8 cellular contexts compared by ENCODE assay signal in genomic region chr12:6853626-6854025, GRCh38. TPM values are rescaled to one million over a fixed set of nuclear protein-coding genes. Genes with fewer than 3 reads are reported as not detected.
DNase-seq lines count a peak whose midpoint lies in the region; ATAC-seq and TF ChIP-seq lines count a peak whose summit lies in the region.

No MANE protein-coding gene starts in this region.

- no peak overlapping the region for H2AK9ac ChIP-seq in IMR-90 (replicated peaks; ENCODE audit: low read depth, low read length, poor library complexity)

- H3K27me3 Mint-ChIP-seq in naive B cell = no peaks in the 10 kb centered on the region

- H2AFZ ChIP-seq in ACC112 (ENCODE audit: low read length, unreplicated experiment) (no peak overlapping the region), IMR-90 (replicated peaks; ENCODE audit: low read length, poor library complexity) (no peak overlapping the region)

- ATAC-seq in IMR-90 (ENCODE audit: low read depth) (no peak), naive B cell (ENCODE audit: low read depth in 2 of 2) (no peak)

- no peak overlapping the region for H3K18ac ChIP-seq in IMR-90 (ENCODE audit: low read depth, low read length)

- H4K5ac ChIP-seq in IMR-90 (ENCODE audit: low read depth, low read length) = no peak overlapping the region

- no peak overlapping the region for H4K91ac ChIP-seq in IMR-90 (ENCODE audit: insufficient read depth, low read depth, low read length)

- peaks cover 44% of the 10 kb centered on the region for H3K79me2 ChIP-seq in ACC112 (ENCODE audit: control insufficient read depth, insufficient read depth, low read length, unreplicated experiment)

- H3K4me3 Mint-ChIP-seq in naive B cell = peak overlapping the region in 6 of 8 donors; percentile 23 to 99 (median 62)

- TF ChIP-seq RAD21 in IMR-90 (IDR thresholded peaks at IDR 0.05; ENCODE audit: low read length) = no peak

- POLR2A ChIA-PET in IMR-90 (lab: Charles Lee; ENCODE audit: unreplicated experiment) = interaction anchor here (1.2 to 1.3 kb wide), 2 partner anchors 9 to 24 kb away, joined by 3 read pairs; no protein-coding TSS in a partner anchor

- CTCF ChIA-PET in IMR-90 (lab: Yijun Ruan, JAX) = interaction anchor here (1.0 to 3.3 kb wide), 3 partner anchors 12 to 100 kb away, joined by 3 to 10 read pairs (median 3); partner anchors contain the start of gene SPSB2

- no peak for TF ChIP-seq CTCF in IMR-90 (conservative IDR thresholded peaks at IDR 0.05; ENCODE audit: low read depth, low read length)
- no peak for TF ChIP-seq CTCF in astrocyte of the spinal cord (IDR thresholded peaks at IDR 0.05; ENCODE audit: low read depth, low read length)

- H3K14ac ChIP-seq in IMR-90 (replicated peaks; ENCODE audit: low read depth, low read length) = no peak overlapping the region

- no TSS peak for BruUV-seq in IMR-90 (replicated peaks; lab: Mats Ljungman, UMichigan)

- H3K4ac ChIP-seq in IMR-90 (ENCODE audit: low read depth, low read length) = 0 out of 2 replicates have a peak overlapping the region, but pooled peaks have one; percentile 85

- peaks cover 15% of the 10 kb centered on the region for H4K20me1 ChIP-seq in IMR-90 (ENCODE audit: insufficient read depth, low read length)

- H3K79me1 ChIP-seq in IMR-90 (ENCODE audit: low read depth in 1 of 2, low read length in 2 of 2) = peaks cover 20 to 49% of the 10 kb centered on the region in 2 experiments

- no peaks in the 10 kb centered on the region for H3K27me3 ChIP-seq in ACC112 (ENCODE audit: insufficient read depth, low read length)
- no peaks in the 10 kb centered on the region for H3K27me3 ChIP-seq in IMR-90 (ENCODE audit: control insufficient read depth, insufficient read depth, low read length)

- WGBS in IMR-90 (ENCODE audit: extremely low coverage in 2 of 2, insufficient read length in 1 of 2), 2 experiments = no CpG with 5 or more reads among the region's 1 CpG

- H3K27ac Mint-ChIP-seq in naive B cell = peak overlapping the region in 2 of 6 donors; percentile 34 to 89

- H2BK20ac ChIP-seq in IMR-90 (ENCODE audit: low read depth, low read length) = no peak overlapping the region

- H3K4me2 ChIP-seq in IMR-90 (ENCODE audit: low read depth, low read length) = no peak overlapping the region

- no peak for DNase-seq in IMR-90
- DNase-seq in astrocyte of the spinal cord (ENCODE audit: low read depth, low spot score) = no peak
- no peak for DNase-seq in naive B cell
- no peak for DNase-seq in NK-92 treated with Interleukin-12 subunit alpha and Interleukin-12 subunit beta, amount 100 ng/mL, for 24 hours (lab: John Stamatoyannopoulos, UW)
- DNase-seq in NCI-H82 treated with DMSO at 0.1 percent for 48 hours (lab: John Stamatoyannopoulos, UW; ENCODE audit: unreplicated experiment) = no peak
- DNase-seq in Kasumi-1 (lab: John Stamatoyannopoulos, UW) = no peak
- DNase-seq in cerebellar nuclear complex (lab: John Stamatoyannopoulos, UW) = no peak

- H3K36me3 ChIP-seq in ACC112 (ENCODE audit: insufficient read depth, low read length) = peaks cover 17% of the 10 kb centered on the region
- peaks cover 38% of the 10 kb centered on the region for H3K36me3 ChIP-seq in IMR-90 (ENCODE audit: control insufficient read depth, insufficient read depth, low read length)

- peaks cover 22 to 36% (median 33%) of the 10 kb centered on the region in 3 donors for H3K4me1 Mint-ChIP-seq in naive B cell

- H3K56ac ChIP-seq in IMR-90 (ENCODE audit: extremely low read depth, insufficient read depth, low read length) = no peak overlapping the region

- no peak overlapping the region for H2BK120ac ChIP-seq in IMR-90 (ENCODE audit: low read depth, low read length)

- peaks cover 22% of the 10 kb centered on the region for H3K4me1 ChIP-seq in ACC112 (ENCODE audit: control insufficient read depth, insufficient read depth, low read length, unreplicated experiment)
- peaks cover 5% of the 10 kb centered on the region for H3K4me1 ChIP-seq in IMR-90 (ENCODE audit: control insufficient read depth, insufficient read depth, low read length)

- H3K9me1 ChIP-seq in IMR-90 (ENCODE audit: insufficient read depth, low read length) = no peaks in the 10 kb centered on the region

- TF ChIP-seq POLR2A in IMR-90 (IDR thresholded peaks at IDR 0.05; ENCODE audit: low read depth, low read length) = no peak

- H3K9me3 Mint-ChIP-seq in naive B cell = no peaks in the 10 kb centered on the region

- H3K27ac ChIP-seq in ACC112 (ENCODE audit: low read depth, low read length) = peak overlapping the region; percentile 83
- no peak overlapping the region for H3K27ac ChIP-seq in IMR-90 (ENCODE audit: insufficient read depth, low read length)

- peak overlapping the region; percentile 86 for H3K4me3 ChIP-seq in ACC112 (ENCODE audit: low read depth, low read length)
- H3K4me3 ChIP-seq in IMR-90 (ENCODE audit: insufficient read depth, low read depth, low read length) = no peak overlapping the region
- H3K4me3 ChIP-seq in astrocyte of the spinal cord (ENCODE audit: low read depth, low read length) = peak overlapping the region; percentile 83

- peak overlapping the region; percentile 90 for H2BK5ac ChIP-seq in IMR-90 (ENCODE audit: low read depth, low read length, poor library complexity, severe bottlenecking)

- H2BK15ac ChIP-seq in IMR-90 (ENCODE audit: low read depth, low read length) = no peak overlapping the region

- peak overlapping the region in 1 of 2 experiments; percentile 17; a peak in 2 of 4 replicates for H4K8ac ChIP-seq in IMR-90 (ENCODE audit: low read depth in 2 of 2, low read length in 2 of 2)

- in situ Hi-C loops in IMR-90 (cut with MboI; ENCODE audit: low sequenced_read_pairs) (no loop called here), astrocyte of the spinal cord (cut with HindIII; ENCODE audit: low sequenced_read_pairs) (no loop called here)

- no peak overlapping the region for H2AK5ac ChIP-seq in IMR-90 (ENCODE audit: low read depth, low read length)

- dilution Hi-C loops in IMR-90 (cut with HindIII; ENCODE audit: low sequenced_read_pairs, unreplicated experiment) = no loop called here

- H3K23ac ChIP-seq in IMR-90 (ENCODE audit: low read depth, low read length) = peak overlapping the region; percentile 53; the same call in 1 of the 2 replicates

- H3K9me3 ChIP-seq in IMR-90 (ENCODE audit: control insufficient read depth, insufficient read depth, low read length) = no peaks in the 10 kb centered on the region

- peaks cover 11 to 23% of the 10 kb centered on the region in 2 donors for H3K36me3 Mint-ChIP-seq in naive B cell

- intact Hi-C loops in IMR-90 (cut with micrococcal nuclease) = loop anchor here (2.0 kb wide), 1 partner anchor 15 kb away; no protein-coding TSS in a partner anchor

- peak overlapping the region; percentile 54; the same call in 1 of the 2 replicates for H3K9ac ChIP-seq in IMR-90 (ENCODE audit: low read depth, low read length)

TF ChIP-seq in IMR-90, 13 proteins besides CTCF, POLR2A, EP300 and RAD21 (continues in another document):
- TF ChIP-seq RFX5 (IDR thresholded peaks at IDR 0.05; ENCODE audit: low read depth, low read length) (no peak), ELK1 (IDR thresholded peaks at IDR 0.05; ENCODE audit: borderline replicate concordance, low read depth, low read length) (no peak), SMC3 (IDR thresholded peaks at IDR 0.05; ENCODE audit: low read depth, low read length) (no peak), NFE2L2 (IDR thresholded peaks at IDR 0.05; ENCODE audit: low read depth, low read length) (no peak), MXI1 (IDR thresholded peaks at IDR 0.05; ENCODE audit: borderline replicate concordance, low read depth, low read length) (no peak), CEBPB (IDR thresholded peaks at IDR 0.05; ENCODE audit: low read depth, low read length) (no peak), FOS (IDR thresholded peaks at IDR 0.05; ENCODE audit: low read depth, low read length) (no peak), CHD1 (IDR thresholded peaks at IDR 0.05; ENCODE audit: low read depth, low read length) (no peak), RCOR1 (IDR thresholded peaks at IDR 0.05; ENCODE audit: insufficient replicate concordance, low read length) (no peak)

RNA-seq across cellular contexts. Expression of gene USP5, which starts 1.7 kb away (rescaled TPM):
- total RNA-seq in IMR-90 (2012; rRNA removed) = 119 and 125 TPM in 2 replicates
- polyA plus RNA-seq in IMR-90 (2012; rRNA removed) (67.7 and 69.7 TPM in 2 replicates), naive B cell (ENCODE audit: low read depth in 6 of 6) (10 to 100 TPM; 28.5 to 45.1 (median 35.4) TPM)
- 55.4 and 73.2 TPM in 2 replicates for polyA plus RNA-seq in IMR-90 (2012; cell fraction: cytosol; rRNA removed)
- polyA plus RNA-seq in IMR-90 (2012; cell fraction: nucleus; rRNA removed; ENCODE audit: low replicate concordance) = 85.6 and 170 TPM in 2 replicates

RNA-seq across cellular contexts. Expression of gene CDCA3, which starts 2.5 kb away (rescaled TPM):
- 23.5 and 30.3 TPM in 2 replicates for total RNA-seq in IMR-90 (2012; rRNA removed)
- polyA plus RNA-seq in IMR-90 (2012; rRNA removed) = 61.0 and 67.5 TPM in 2 replicates
- polyA plus RNA-seq in IMR-90 (2012; cell fraction: cytosol; rRNA removed) = 15.5 and 31.8 TPM in 2 replicates
- polyA plus RNA-seq in IMR-90 (2012; cell fraction: nucleus; rRNA removed; ENCODE audit: low replicate concordance) = 41.3 and 52.2 TPM in 2 replicates
- polyA plus RNA-seq in naive B cell (ENCODE audit: low read depth in 6 of 6) = 1 to 10 TPM in 1 of 6 donors, under 1 TPM in 3, not detected in 2; 0.74 to 1.0 (median 0.89) TPM

RNA-seq across cellular contexts. Expression of gene GNB3, which starts 12.9 kb away (rescaled TPM):
- total RNA-seq in IMR-90 (2012; rRNA removed) = 0.56 and 0.72 TPM in 2 replicates
- 20.5 and 20.7 TPM in 2 replicates for polyA plus RNA-seq in IMR-90 (2012; rRNA removed)
- 6.0 and 6.9 TPM in 2 replicates for polyA plus RNA-seq in IMR-90 (2012; cell fraction: cytosol; rRNA removed)
- polyA plus RNA-seq in IMR-90 (2012; cell fraction: nucleus; rRNA removed; ENCODE audit: low replicate concordance) = 166 and 303 TPM in 2 replicates
- not detected for polyA plus RNA-seq in naive B cell (ENCODE audit: low read depth in 6 of 6)

RNA-seq across cellular contexts. Expression of gene TPI1, which starts 13.7 kb away (rescaled TPM):
- total RNA-seq in IMR-90 (2012; rRNA removed) = 1,842 and 2,176 TPM in 2 replicates
- polyA plus RNA-seq in IMR-90 (2012; rRNA removed) (1,995 and 2,214 TPM in 2 replicates), naive B cell (ENCODE audit: low read depth in 6 of 6) (100 to 1,000 TPM; 294 to 712 (median 357) TPM)
- 1,900 and 1,916 TPM in 2 replicates for polyA plus RNA-seq in IMR-90 (2012; cell fraction: cytosol; rRNA removed)
- 853 and 906 TPM in 2 replicates for polyA plus RNA-seq in IMR-90 (2012; cell fraction: nucleus; rRNA removed; ENCODE audit: low replicate concordance)

RNA-seq across cellular contexts. Expression of gene SPSB2, which starts 19.5 kb away (rescaled TPM):
- total RNA-seq in IMR-90 (2012; rRNA removed) = 1.1 and 1.3 TPM in 2 replicates
- polyA plus RNA-seq in IMR-90 (2012; rRNA removed) (4.1 and 4.3 TPM in 2 replicates), naive B cell (ENCODE audit: low read depth in 6 of 6) (10 to 100 TPM in 2 of 6 donors, 1 to 10 TPM in 4; 7.9 to 15.5 (median 8.9) TPM)
- 3.5 and 5.0 TPM in 2 replicates for polyA plus RNA-seq in IMR-90 (2012; cell fraction: cytosol; rRNA removed)
- 3.4 and 6.9 TPM in 2 replicates for polyA plus RNA-seq in IMR-90 (2012; cell fraction: nucleus; rRNA removed; ENCODE audit: low replicate concordance)

Comparison
In these comparisons a context has a peak if more than half of its experiments do, and no peak if none do; other contexts are left out.
1. RNA of gene CDCA3, which starts 2.5 kb away (polyA plus RNA-seq): 15.5 to 67.5 TPM in IMR-90; 0.74 to 1.0 TPM in naive B cell; every median in the first group is over 4 times any median in the second.
2. RNA of gene GNB3, which starts 12.9 kb away (polyA plus RNA-seq): 6.0 to 303 TPM in IMR-90; not detected in naive B cell; every median in the first group is over 4 times any median in the second.